Comparison of ENCODE assay signal across 8 cellular contexts in the genomic region with DNA sequence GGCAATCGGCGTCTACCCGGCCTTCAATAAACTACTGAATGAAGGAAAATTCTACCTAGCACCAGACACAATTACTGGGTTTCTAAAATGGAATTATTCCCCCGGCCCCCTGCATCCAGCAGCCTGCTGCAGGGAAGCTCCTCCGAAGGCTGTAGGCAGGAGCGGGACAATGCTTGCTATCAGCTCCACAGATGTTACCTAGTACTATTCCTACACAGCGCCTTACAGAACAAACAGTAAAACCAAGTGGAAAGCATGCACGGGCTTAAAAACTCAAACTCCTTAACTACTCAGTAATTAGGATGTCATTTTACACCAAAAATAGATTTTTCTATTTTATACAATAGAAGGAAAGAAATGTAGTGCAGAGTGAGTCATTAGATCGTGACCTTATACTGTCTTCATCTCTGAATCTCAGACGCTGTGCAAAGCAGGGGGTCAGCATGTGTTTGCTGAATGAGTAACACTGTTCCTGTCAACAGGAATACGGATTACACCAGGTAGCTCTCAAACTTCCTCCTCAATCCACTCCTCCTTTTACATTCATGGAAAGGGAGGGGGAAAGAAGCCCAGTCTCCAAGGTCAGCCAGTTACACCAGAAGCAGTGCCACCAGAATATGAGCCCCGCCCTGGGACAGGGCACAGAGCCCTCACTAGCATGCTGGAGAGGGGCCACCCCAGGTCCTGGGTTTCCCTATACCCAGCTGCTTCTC.
DNase-seq lines count a peak whose midpoint lies in the region; ATAC-seq and TF ChIP-seq lines count a peak whose summit lies in the region.

No MANE protein-coding gene starts in this region.

- peak overlapping the region; percentile 63 for H3K27ac ChIP-seq in psoas muscle

- H3K9me3 Mint-ChIP-seq in Calu3 (ENCODE audit: low read depth, unreplicated experiment) = no peaks in the 10 kb centered on the region

- no TSS peak for BruUV-seq in Calu3 (replicated peaks; lab: Mats Ljungman, UMichigan)

- H3K36me3 Mint-ChIP-seq in Calu3 (ENCODE audit: insufficient read depth, unreplicated experiment) = peaks cover 92% of the 10 kb centered on the region

- TF ChIP-seq CTCF in Calu3 (IDR thresholded peaks at IDR 0.05; ENCODE audit: unreplicated experiment) (no peak), foreskin fibroblast (IDR thresholded peaks at IDR 0.05; ENCODE audit: low read depth, low read length) (no peak), psoas muscle (IDR thresholded peaks at IDR 0.05) (no peak)

- CTCF ChIA-PET in Calu3 (lab: Charles Lee) = interaction anchor here (0.6 kb wide), 1 partner anchor 82 kb away, joined by 3 read pairs; no protein-coding TSS in a partner anchor

- in situ Hi-C loops in KBM-7 (cut with MboI; ENCODE audit: low pct_unique_long_range_greater_than_20kb, low sequenced_read_pairs) = no loop called here

- H3K4me1 Mint-ChIP-seq in Calu3 (ENCODE audit: low read depth, unreplicated experiment) = peaks cover 90% of the 10 kb centered on the region

- H3K4me3 ChIP-seq in foreskin fibroblast (ENCODE audit: low read depth in 1 of 2, low read length in 2 of 2) (no peak overlapping the region), psoas muscle (no peak overlapping the region)

- DNase-seq in Calu3 = peak; percentile 82
- DNase-seq in RKO (ENCODE audit: low spot score) = peak; percentile 26
- DNase-seq in foreskin fibroblast = peak; percentile 72 to 83
- DNase-seq in psoas muscle = no peak
- DNase-seq in KBM-7 = no peak

- H3K27me3 Mint-ChIP-seq in Calu3 (ENCODE audit: unreplicated experiment) = no peaks in the 10 kb centered on the region

- peak overlapping the region; percentile 99 for H3K27ac Mint-ChIP-seq in Calu3 (ENCODE audit: unreplicated experiment)

- H3K4me3 Mint-ChIP-seq in Calu3 (ENCODE audit: low read depth, unreplicated experiment) = peak overlapping the region; percentile 41

- intact Hi-C loops in Calu3 (cut with micrococcal nuclease; ENCODE audit: unreplicated experiment) (no loop called here), psoas muscle (cut with DNase I) (no loop called here)

- peaks cover 60% of the 10 kb centered on the region for H3K4me1 ChIP-seq in psoas muscle

- peak; percentile 49 to 72 (median 64) for ATAC-seq in psoas muscle
- no peak for ATAC-seq in GM18909 (IDR thresholded peaks at IDR 0.05; ENCODE audit: poor library complexity, unreplicated experiment)
- ATAC-seq in HG03025 (IDR thresholded peaks at IDR 0.05; ENCODE audit: low FRiP score, unreplicated experiment) = no peak
- ATAC-seq in HG02885 (IDR thresholded peaks at IDR 0.05; ENCODE audit: poor library complexity, unreplicated experiment) = no peak

- no peaks in the 10 kb centered on the region for H3K27me3 ChIP-seq in psoas muscle (ENCODE audit: insufficient read depth in 3 of 3, low read length in 2 of 3)

- no peaks in the 10 kb centered on the region for H3K9me3 ChIP-seq in psoas muscle

- H3K36me3 ChIP-seq in psoas muscle (ENCODE audit: insufficient read depth in 1 of 2, low read depth in 1 of 2) = no peaks in the 10 kb centered on the region

- WGBS in psoas muscle, 3 donors = 49 to 61% (median 50%) methylated on average over 12 of the region's 12 CpGs

Comparison
In these comparisons a context has a peak if more than half of its experiments do, and no peak if none do; other contexts are left out.
1. DNase-seq: peak in Calu3 (single experiment), RKO (single experiment) and foreskin fibroblast (2 of 2); none in psoas muscle (0 of 2) and KBM-7 (single experiment).
2. ATAC-seq: peak in psoas muscle (4 of 4); none in GM18909 (single experiment), HG03025 (single experiment) and HG02885 (single experiment).